Comparison of ENCODE assay signal across 9 cellular contexts in genomic region chr16:369866-370436, GRCh38. TPM values are rescaled to one million over a fixed set of nuclear protein-coding genes. Genes with fewer than 3 reads are reported as not detected.
DNase-seq lines count a peak whose midpoint lies in the region; ATAC-seq and TF ChIP-seq lines count a peak whose summit lies in the region.
"Had no signal": no experiment of that assay in that cellular context is flagged by ENCODE, and none has a peak within 500 bp of the region (broad histone marks: within the 10 kb centered on the region; RNA-seq: fewer than 3 reads in every experiment).

No MANE protein-coding gene starts in this region.

- H3K4me1 ChIP-seq in OCI-LY1 (ENCODE audit: insufficient read depth, low read length, severe bottlenecking), result peaks cover 16% of the 10 kb centered on the region
- H3K4me1 ChIP-seq in neutrophil (ENCODE audit: control insufficient read depth in 1 of 2, insufficient read depth in 1 of 2, low read depth in 1 of 2, low read length in 1 of 2), result peaks cover 16 to 20% of the 10 kb centered on the region in 2 experiments

- no peaks in the 10 kb centered on the region for H3K9me3 ChIP-seq in CD4-positive, alpha-beta T cell (ENCODE audit: control insufficient read depth, low read length)
- H3K9me3 ChIP-seq in OCI-LY1 (ENCODE audit: low read length) (no peaks in the 10 kb centered on the region), neutrophil (no peaks in the 10 kb centered on the region)
- H3K9me3 ChIP-seq: adrenal gland had no signal

- H3F3A ChIP-seq in OCI-LY1 (ENCODE audit: insufficient read depth, low read length), result no peaks in the 10 kb centered on the region

- CTCF ChIA-PET in CD4-positive, alpha-beta T cell (lab: Charles Lee), result interaction anchor here (0.9 to 2.0 kb wide), 5 partner anchors 8 to 273 kb away, joined by 3 to 8 read pairs (median 4); partner anchors contain the start of genes DECR2 and FAM234A

- H3K27me3 Mint-ChIP-seq in CD4-positive, alpha-beta T cell, result no peaks in the 10 kb centered on the region

- H3K27ac Mint-ChIP-seq in CD4-positive, alpha-beta T cell, result peak overlapping the region; percentile 83

- H3K4me2 ChIP-seq in OCI-LY1 (ENCODE audit: low read length), result peak overlapping the region; percentile 97

- intact Hi-C loops in CD4-positive, alpha-beta T cell (cut with DNase I, micrococcal nuclease), result loop anchor here in 1 of 2 experiments (1.0 kb wide), 3 partner anchors 11 to 31 kb away; partner anchors contain the start of genes AXIN1, DECR2 and PGAP6

- DNase-seq in CD4-positive, alpha-beta T cell, result no peak
- DNase-seq in epithelial cell of proximal tubule (ENCODE audit: low read depth) (no peak), EL (no peak), NCI-H1048 (lab: John Stamatoyannopoulos, UW) (no peak)

- peak overlapping the region; percentile 75 for H3K9ac ChIP-seq in OCI-LY1 (ENCODE audit: low read length)

- H3K4me3 ChIP-seq in OCI-LY1 (ENCODE audit: low read depth, low read length, poor library complexity, severe bottlenecking) (peak overlapping the region; percentile 62), epithelial cell of proximal tubule (ENCODE audit: low read depth, low read length) (peak overlapping the region; percentile 40), neutrophil (ENCODE audit: low read depth in 1 of 2, low read length in 1 of 2) (peak overlapping the region; percentile 34 to 63)

- H3K27me3 ChIP-seq in CD4-positive, alpha-beta T cell (ENCODE audit: control insufficient read depth, insufficient read depth, low read length), result no peaks in the 10 kb centered on the region
- H3K27me3 ChIP-seq in OCI-LY1 (ENCODE audit: insufficient read depth, low read length) (no peaks in the 10 kb centered on the region), neutrophil (peaks cover 9% of the 10 kb centered on the region)
- H3K27me3 ChIP-seq: adrenal gland had no signal

- TF ChIP-seq CTCF in CD4-positive, alpha-beta T cell (IDR thresholded peaks at IDR 0.05), result no peak
- TF ChIP-seq CTCF in OCI-LY1 (IDR thresholded peaks at IDR 0.05; ENCODE audit: low read length) (no peak), epithelial cell of proximal tubule (conservative IDR thresholded peaks at IDR 0.05; ENCODE audit: low read depth, low read length) (no peak), neutrophil (IDR thresholded peaks at IDR 0.05) (no peak)

- peaks cover 17% of the 10 kb centered on the region for H3K4me1 Mint-ChIP-seq in CD4-positive, alpha-beta T cell (ENCODE audit: low read depth)

- H3K9me2 ChIP-seq in OCI-LY1 (ENCODE audit: low read depth, low read length), result no peaks in the 10 kb centered on the region

- H3K9me3 Mint-ChIP-seq in CD4-positive, alpha-beta T cell, result no peaks in the 10 kb centered on the region

- H3K79me2 ChIP-seq in OCI-LY1 (ENCODE audit: insufficient read depth, low read length), result no peaks in the 10 kb centered on the region

- H2AFZ ChIP-seq in OCI-LY1 (ENCODE audit: low read length), result no peak overlapping the region

- no peaks in the 10 kb centered on the region for H4K20me1 ChIP-seq in OCI-LY1 (ENCODE audit: insufficient read depth, low read length)

- H3K27ac ChIP-seq in CD4-positive, alpha-beta T cell (ENCODE audit: low read depth, low read length), result no peak overlapping the region
- H3K27ac ChIP-seq in OCI-LY1 (ENCODE audit: low read depth, low read length, poor library complexity, severe bottlenecking) (no peak overlapping the region), neutrophil (peak overlapping the region; percentile 75)

- H3K36me3 ChIP-seq in OCI-LY1 (ENCODE audit: insufficient read depth, low read length) (peaks cover 56% of the 10 kb centered on the region), neutrophil (peaks cover 79% of the 10 kb centered on the region)

- no peak for ATAC-seq in CD4-positive, alpha-beta T cell (ENCODE audit: poor library complexity)
- ATAC-seq in GM18498 (IDR thresholded peaks at IDR 0.05; ENCODE audit: unreplicated experiment) (no peak), GM19035 (IDR thresholded peaks at IDR 0.05; ENCODE audit: unreplicated experiment) (no peak)

- H3K4me3 Mint-ChIP-seq in CD4-positive, alpha-beta T cell, result peak overlapping the region; percentile 78

- POLR2A ChIA-PET in CD4-positive, alpha-beta T cell (lab: Charles Lee), result interaction anchor here (0.7 to 2.3 kb wide), 9 partner anchors 8 to 135 kb away, joined by 3 to 60 read pairs (median 7); partner anchors contain the start of genes DECR2, PGAP6 and RAB11FIP3

- peaks cover 37% of the 10 kb centered on the region for H3K36me3 Mint-ChIP-seq in CD4-positive, alpha-beta T cell (ENCODE audit: low read depth)

RNA-seq across cellular contexts. Expression of gene MRPL28, which starts 0.4 kb away (rescaled TPM):
- 10 to 100 TPM; 19.6 to 19.7 TPM for total RNA-seq in CD4-positive, alpha-beta T cell
- total RNA-seq in epithelial cell of proximal tubule, result 188 and 253 TPM in 2 replicates

RNA-seq across cellular contexts. Expression of gene PGAP6, which starts 11.8 kb away (rescaled TPM):
- 10 to 100 TPM; 59.7 to 63.7 TPM for total RNA-seq in CD4-positive, alpha-beta T cell
- total RNA-seq in epithelial cell of proximal tubule, result 69.3 and 87.2 TPM in 2 replicates

RNA-seq across cellular contexts. Expression of gene AXIN1, which starts 17.4 kb away (rescaled TPM):
- total RNA-seq in CD4-positive, alpha-beta T cell, result 10 to 100 TPM; 24.7 to 26.3 TPM
- 33.9 and 36.0 TPM in 2 replicates for total RNA-seq in epithelial cell of proximal tubule

RNA-seq across cellular contexts. Expression of gene NME4, which starts 27.0 kb away (rescaled TPM):
- 10 to 100 TPM; 31.2 to 32.6 TPM for total RNA-seq in CD4-positive, alpha-beta T cell
- total RNA-seq in epithelial cell of proximal tubule, result 82.3 and 93.2 TPM in 2 replicates

RNA-seq across cellular contexts. Expression of gene DECR2, which starts 31.7 kb away (rescaled TPM):
- total RNA-seq in CD4-positive, alpha-beta T cell, result 1 to 10 TPM; 5.7 to 7.0 TPM
- total RNA-seq in epithelial cell of proximal tubule, result 12.9 and 20.8 TPM in 2 replicates
